In genomic region chr18:48203288-48203945, GRCh38 we compare ENCODE assay signal across 21 cellular contexts.
"Had no signal": no experiment of that assay in that cellular context is flagged by ENCODE, and none has a peak within 500 bp of the region (broad histone marks: within the 10 kb centered on the region; RNA-seq: fewer than 3 reads in every experiment).

No MANE protein-coding gene starts in this region.

- ATAC-seq: T-cell had no signal

- FAIRE-seq: HTR-8/SVneo, RCC 7860 had no signal

- H3K4me2 ChIP-seq: SK-N-SH had no signal

- H3K9me3 ChIP-seq: SK-N-SH had no signal

- H3K27ac ChIP-seq: HL-60 had no signal

- DNase-seq: KBM-7, MV-4-11, NCI-H1048, NCI-H1105, NCI-H146, NCI-H1694 treated with DMSO at 0.1 percent for 48 hours, NCI-H1930, NCI-H2081, NCI-H2171, NCI-H446, NCI-H510A, NCI-H524 treated with DMSO at 0.1 percent for 48 hours, NCI-H774, RPMI8226, SHP77, SK-N-SH, SW 1271, T-cell had no signal

- H3K9ac ChIP-seq: SK-N-SH had no signal
